In the genomic region with DNA sequence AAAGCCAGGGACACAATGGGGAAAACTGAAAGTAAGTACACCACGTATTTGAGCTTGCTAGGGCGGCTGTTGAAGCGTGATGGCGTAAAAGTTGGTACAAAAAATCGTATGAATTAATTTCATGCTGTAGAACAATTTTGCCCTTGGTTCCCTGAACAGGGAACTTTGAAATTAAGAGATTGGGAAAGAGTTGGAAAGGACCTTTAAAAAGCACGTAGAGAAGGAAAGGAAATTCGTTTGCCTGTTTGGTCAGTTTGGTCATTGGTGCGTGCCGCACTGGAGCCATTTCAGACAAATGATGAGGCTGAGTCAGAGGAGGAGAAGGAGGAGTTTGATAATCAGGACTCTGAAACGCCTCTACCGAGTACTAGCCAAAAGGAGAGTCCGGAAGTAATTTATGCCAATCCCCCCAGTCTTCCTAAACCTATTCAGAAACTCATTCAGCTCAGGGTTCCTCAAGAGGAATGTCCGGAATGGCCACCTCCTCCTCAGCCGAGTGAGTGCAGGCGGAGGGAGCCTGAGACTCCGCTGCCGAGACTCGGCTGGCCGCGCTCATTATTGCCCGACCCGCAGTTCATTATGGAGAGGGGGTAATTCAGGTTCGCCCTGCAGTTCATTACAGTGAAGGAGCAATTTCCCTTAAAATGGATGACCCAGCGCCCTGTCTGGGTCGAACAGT, we compare ENCODE assay signal across 8 cellular contexts. TPM values are rescaled to one million over a fixed set of nuclear protein-coding genes. Genes with fewer than 3 reads are reported as not detected.
A peak's percentile ranks its signal among the peaks of the same experiment; 100 is the strongest.
DNase-seq lines count a peak whose midpoint lies in the region; ATAC-seq and TF ChIP-seq lines count a peak whose summit lies in the region.

No MANE protein-coding gene starts in this region.

- no peaks in the 10 kb centered on the region for H3K79me2 ChIP-seq in hepatocyte

- peak; percentile 79 for ATAC-seq in GM21381 (IDR thresholded peaks at IDR 0.05; ENCODE audit: unreplicated experiment)

- no peaks in the 10 kb centered on the region for H3K27me3 ChIP-seq in hepatocyte
- no peaks in the 10 kb centered on the region for H3K27me3 ChIP-seq in sigmoid colon

- no peaks in the 10 kb centered on the region for H3K9me2 ChIP-seq in hepatocyte (replicated peaks; ENCODE audit: insufficient read depth)

- H3K4me1 ChIP-seq in hepatocyte (ENCODE audit: insufficient read depth) (peaks cover 4% of the 10 kb centered on the region), sigmoid colon (peaks cover 0 to 6% (median 2%) of the 10 kb centered on the region in 4 donors)

- peak overlapping the region; percentile 60 for H3K9ac ChIP-seq in SK-N-MC (ENCODE audit: insufficient read length)

- H3K36me3 ChIP-seq in SK-N-MC (ENCODE audit: insufficient read depth, low read length) (no peaks in the 10 kb centered on the region), hepatocyte (replicated peaks; ENCODE audit: insufficient read depth, low read depth) (no peaks in the 10 kb centered on the region), sigmoid colon (no peaks in the 10 kb centered on the region)

- intact Hi-C loops in sigmoid colon (cut with DNase I) = loop anchor here (1.0 to 10.0 kb wide), 4 partner anchors 284 to 1169 kb away; partner anchors contain the start of gene ZNF184

- H3K9me3 ChIP-seq in SK-N-MC (ENCODE audit: low read depth, low read length) (no peaks in the 10 kb centered on the region), hepatocyte (ENCODE audit: low read depth) (no peaks in the 10 kb centered on the region), sigmoid colon (no peaks in the 10 kb centered on the region)

- H3K27ac ChIP-seq in SK-N-MC (no peak overlapping the region), hepatocyte (peak overlapping the region; percentile 87), sigmoid colon (peak overlapping the region; percentile 75 to 86 (median 79))

- DNase-seq in Daoy (ENCODE audit: low read depth) (peak; percentile 89), HS-27A (ENCODE audit: low read depth) (peak; percentile 81), SK-N-MC (ENCODE audit: low read depth, low spot score) (no peak), astrocyte of the hippocampus (ENCODE audit: low read depth, low spot score) (peak; percentile 82), hepatocyte (ENCODE audit: low spot score) (peak; percentile 80), sigmoid colon (peak; percentile 76), NCI-H2171 treated with DMSO at 0.1 percent for 48 hours (lab: John Stamatoyannopoulos, UW) (no peak)

- peak in 1 of 2 donors; percentile 31 for TF ChIP-seq POLR2A in sigmoid colon (IDR thresholded peaks at IDR 0.05)

- WGBS in hepatocyte (ENCODE audit: low lambda C conversion rate, missing lambda C conversion rate) = 2% methylated on average over 25 of the region's 25 CpGs
- 0% methylated on average over 25 of the region's 25 CpGs for WGBS in sigmoid colon, 2 donors

- TF ChIP-seq EP300 in sigmoid colon (IDR thresholded peaks at IDR 0.05) = no peak

- peak overlapping the region; percentile 58 for H2AFZ ChIP-seq in hepatocyte

- H4K20me1 ChIP-seq in hepatocyte (ENCODE audit: insufficient read depth, poor library complexity, severe bottlenecking) = no peaks in the 10 kb centered on the region

- H3K4me3 ChIP-seq in SK-N-MC (peak overlapping the region; percentile 79), hepatocyte (peak overlapping the region; percentile 44), sigmoid colon (peak overlapping the region; percentile 34 to 62 (median 58))

- peak overlapping the region; percentile 78 for H3K4me2 ChIP-seq in hepatocyte

- TF ChIP-seq CTCF in hepatocyte (IDR thresholded peaks at IDR 0.05; ENCODE audit: poor library complexity) (no peak), sigmoid colon (IDR thresholded peaks at IDR 0.05) (no peak)

RNA-seq across cellular contexts. Expression of gene PRSS16, which starts 59.2 kb away (rescaled TPM):
- 4.3 and 8.2 TPM in 2 replicates for total RNA-seq in Daoy (2014; rRNA removed; shearing (Covaris generic))
- total RNA-seq in hepatocyte (9.9 and 11.2 TPM in 2 replicates), sigmoid colon (not detected)
- polyA plus RNA-seq in hepatocyte (11.7 and 19.4 TPM in 2 replicates), sigmoid colon (10 to 100 TPM; 13.3 to 28.7 (median 27.0) TPM)

Comparison
In these comparisons a context has a peak if more than half of its experiments do, and no peak if none do; other contexts are left out.
1. DNase-seq: peak in Daoy (single experiment), HS-27A (single experiment), astrocyte of the hippocampus (single experiment), hepatocyte (single experiment) and sigmoid colon (single experiment); none in SK-N-MC (single experiment) and NCI-H2171 treated with DMSO at 0.1 percent for 48 hours (single experiment).
2. Peak in every context shown above with its lines, with median percentiles within 50 percentile points of each other: H3K4me3 ChIP-seq.